In genomic region chr14:89773151-89773550, GRCh38 we compare ENCODE assay signal across 1 cellular context.
TF ChIP-seq lines count a peak whose summit lies in the region.

No MANE protein-coding gene starts in this region.

TF ChIP-seq in GM23338, 12 proteins besides CTCF, POLR2A, EP300 and RAD21:
- TF ChIP-seq ZNF462 (CRISPR knock-in tag; IDR thresholded peaks at IDR 0.05) (no peak), POLR2AphosphoS5 (IDR thresholded peaks at IDR 0.05; ENCODE audit: low read depth) (no peak)
